1 cellular context compared by ENCODE assay signal in genomic region chr11:67428052-67429001, GRCh38.
TF ChIP-seq lines count a peak whose summit lies in the region.

TSS of gene RPS6KB2 (plus strand) at chr11:67428494. CDS start at chr11:67428546, 52 bp downstream.

TF ChIP-seq in GM23338, 12 proteins besides CTCF, POLR2A, EP300 and RAD21 (continued from another document):
- no peak for TF ChIP-seq ZNF462 (CRISPR knock-in tag; IDR thresholded peaks at IDR 0.05)
